In the genomic region with DNA sequence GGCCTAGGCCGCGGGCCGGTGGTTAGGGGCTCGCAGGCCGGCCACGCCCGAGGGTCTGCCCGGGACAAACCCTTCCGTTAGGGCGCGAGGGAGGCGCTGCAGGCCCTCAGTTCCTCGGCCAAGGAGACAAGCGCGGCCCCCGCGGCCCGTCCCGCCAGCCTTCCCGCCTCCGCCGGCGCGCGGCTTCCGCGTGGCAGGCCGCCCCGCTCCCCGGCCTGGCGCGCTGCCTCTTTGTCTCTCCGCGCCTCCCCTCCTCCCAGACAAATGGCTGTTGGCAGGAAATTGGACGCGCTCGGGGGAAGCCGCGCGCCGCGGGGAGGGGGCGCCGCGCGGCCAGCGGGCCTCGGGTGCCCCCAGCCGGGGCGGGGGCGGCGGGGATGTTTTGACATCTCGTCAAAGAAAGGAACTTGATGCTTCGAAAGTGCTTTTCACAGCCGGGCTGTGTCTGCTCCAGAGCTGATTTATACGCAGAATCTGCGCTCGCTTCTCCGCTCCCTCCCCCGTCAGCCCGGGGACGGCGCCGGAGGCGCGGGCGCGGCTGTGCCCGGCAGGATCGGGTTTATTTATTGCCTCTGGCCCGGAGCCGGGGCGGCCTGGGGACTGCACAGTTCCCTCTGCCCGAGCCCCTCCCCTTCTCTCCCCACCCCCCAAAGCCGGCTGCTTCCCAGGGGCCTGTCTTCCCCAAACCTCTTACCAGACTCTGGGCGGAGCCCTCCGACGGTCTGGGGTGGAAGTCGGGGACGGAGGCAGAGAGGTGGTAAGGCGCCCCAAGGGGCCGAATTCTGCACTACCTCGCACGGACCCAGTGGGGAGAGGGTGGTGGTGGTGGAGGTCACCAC, we compare ENCODE assay signal across 8 cellular contexts. TPM values are rescaled to one million over a fixed set of nuclear protein-coding genes. Genes with fewer than 3 reads are reported as not detected.
A peak's percentile ranks its signal among the peaks of the same experiment; 100 is the strongest.
DNase-seq lines count a peak whose midpoint lies in the region; FAIRE-seq lines count a peak whose summit lies in the region.

No MANE protein-coding gene starts in this region.

- FAIRE-seq in G401.6 (lab: Jason Lieb, UNC): peak; percentile 75

- DNase-seq in GOT3 (lab: John Stamatoyannopoulos, UW) (peak; percentile 21), LHCN-M2 (ENCODE audit: low read depth) (peak; percentile 89), SIG-M5 treated with dmso at 0.1 percent for 504 hours (lab: John Stamatoyannopoulos, UW; ENCODE audit: unreplicated experiment) (peak; percentile 86), globus pallidus (ENCODE audit: low spot score) (peak; percentile 82), occipital lobe (lab: John Stamatoyannopoulos, UW) (peak; percentile 75)
- peak; percentile 84 for DNase-seq in activated naive CD4-positive, alpha-beta T cell treated with Interleukin-2 at 50 U/mL for 16 hours

- peak overlapping the region; percentile 89 for H3K27ac ChIP-seq in temporal lobe (ENCODE audit: low read depth, low read length)

RNA-seq across cellular contexts. Expression of a gene that starts 20.8 kb away (rescaled TPM):
- total RNA-seq in LHCN-M2 (2014; rRNA removed) (8.8 and 14.2 TPM in 2 replicates), occipital lobe (54.9 TPM), temporal lobe (46.7 TPM)
- polyA plus RNA-seq in LHCN-M2 (2012): 10.1 TPM

RNA-seq across cellular contexts. Expression of a gene that starts 37.2 kb away (rescaled TPM):
- under 0.01 and 0.06 TPM in 2 replicates for total RNA-seq in LHCN-M2 (2014; rRNA removed)
- polyA plus RNA-seq in LHCN-M2 (2012): 0.64 TPM
- total RNA-seq in occipital lobe: not detected
- total RNA-seq in temporal lobe: not detected

RNA-seq across cellular contexts. Expression of a gene that starts 37.3 kb away (rescaled TPM):
- total RNA-seq in LHCN-M2 (2014; rRNA removed): not detected in 2 replicates
- 0.11 TPM for polyA plus RNA-seq in LHCN-M2 (2012)
- 0.31 TPM for total RNA-seq in occipital lobe
- under 0.01 TPM for total RNA-seq in temporal lobe

RNA-seq across cellular contexts. Expression of a gene that starts 52.9 kb away (rescaled TPM):
- total RNA-seq in LHCN-M2 (2014; rRNA removed) (not detected in 2 replicates), occipital lobe (not detected), temporal lobe (not detected)
- polyA plus RNA-seq in LHCN-M2 (2012): not detected

RNA-seq across cellular contexts. Expression of a gene that starts 53.0 kb away (rescaled TPM):
- total RNA-seq in LHCN-M2 (2014; rRNA removed) (not detected in 2 replicates), occipital lobe (not detected), temporal lobe (not detected)
- 0.01 TPM for polyA plus RNA-seq in LHCN-M2 (2012)

Comparison
In these comparisons a context has a peak if more than half of its experiments do, and no peak if none do; other contexts are left out.
1. Peak in every context shown above with its lines: DNase-seq and H3K27ac ChIP-seq.
2. DNase-seq: peak in every context shown above with its lines; median percentile 89 in LHCN-M2; 86 in SIG-M5 treated with dmso at 0.1 percent for 504 hours; 84 in activated naive CD4-positive, alpha-beta T cell treated with Interleukin-2 at 50 U/mL for 16 hours; 82 in globus pallidus; 75 in occipital lobe; 21 in GOT3.